In the genomic region with DNA sequence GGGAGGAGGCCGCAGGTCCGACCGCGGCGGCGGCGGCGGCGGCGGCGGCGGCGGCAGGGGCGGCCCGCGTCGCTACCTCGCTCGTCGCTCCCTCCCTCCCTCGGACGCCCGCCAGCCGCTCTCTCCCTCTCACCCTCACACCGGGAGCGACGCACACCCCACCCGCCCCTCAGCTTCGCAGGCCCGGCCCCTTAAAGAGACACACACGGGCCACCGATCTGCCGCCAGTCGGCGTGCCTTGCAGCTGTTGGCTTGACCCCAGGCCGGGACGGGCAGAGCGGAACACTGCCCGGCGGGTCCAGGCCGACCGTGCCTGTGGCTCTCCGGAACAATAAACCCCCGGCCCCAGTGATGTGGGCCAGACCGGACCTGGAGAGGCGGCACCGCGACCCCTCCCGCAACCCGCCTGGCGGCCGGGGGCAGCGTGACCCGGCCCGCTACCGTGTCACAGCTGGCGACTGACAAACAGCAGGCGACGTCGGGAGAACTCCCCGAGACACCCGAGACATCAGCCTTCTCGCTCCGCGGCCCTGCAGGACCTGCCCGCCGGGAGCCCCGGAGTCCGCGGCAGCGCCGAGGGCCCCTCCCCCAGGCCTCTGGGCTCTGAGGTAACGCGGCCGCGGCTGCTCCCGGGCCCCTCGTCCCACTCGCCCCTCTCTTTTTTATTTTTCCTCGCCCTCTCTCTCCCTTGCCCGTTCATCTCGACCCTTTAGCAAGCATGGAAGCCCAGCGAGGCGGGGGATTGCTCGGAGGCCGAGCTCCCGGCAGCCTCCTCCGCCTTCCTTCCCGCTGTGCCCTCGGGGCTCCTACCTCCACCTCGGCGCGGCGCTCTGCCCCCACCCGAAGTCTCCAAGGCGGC, we compare ENCODE assay signal across 8 cellular contexts.
DNase-seq lines count a peak whose midpoint lies in the region; ATAC-seq, FAIRE-seq and TF ChIP-seq lines count a peak whose summit lies in the region.

A gene with protein sequence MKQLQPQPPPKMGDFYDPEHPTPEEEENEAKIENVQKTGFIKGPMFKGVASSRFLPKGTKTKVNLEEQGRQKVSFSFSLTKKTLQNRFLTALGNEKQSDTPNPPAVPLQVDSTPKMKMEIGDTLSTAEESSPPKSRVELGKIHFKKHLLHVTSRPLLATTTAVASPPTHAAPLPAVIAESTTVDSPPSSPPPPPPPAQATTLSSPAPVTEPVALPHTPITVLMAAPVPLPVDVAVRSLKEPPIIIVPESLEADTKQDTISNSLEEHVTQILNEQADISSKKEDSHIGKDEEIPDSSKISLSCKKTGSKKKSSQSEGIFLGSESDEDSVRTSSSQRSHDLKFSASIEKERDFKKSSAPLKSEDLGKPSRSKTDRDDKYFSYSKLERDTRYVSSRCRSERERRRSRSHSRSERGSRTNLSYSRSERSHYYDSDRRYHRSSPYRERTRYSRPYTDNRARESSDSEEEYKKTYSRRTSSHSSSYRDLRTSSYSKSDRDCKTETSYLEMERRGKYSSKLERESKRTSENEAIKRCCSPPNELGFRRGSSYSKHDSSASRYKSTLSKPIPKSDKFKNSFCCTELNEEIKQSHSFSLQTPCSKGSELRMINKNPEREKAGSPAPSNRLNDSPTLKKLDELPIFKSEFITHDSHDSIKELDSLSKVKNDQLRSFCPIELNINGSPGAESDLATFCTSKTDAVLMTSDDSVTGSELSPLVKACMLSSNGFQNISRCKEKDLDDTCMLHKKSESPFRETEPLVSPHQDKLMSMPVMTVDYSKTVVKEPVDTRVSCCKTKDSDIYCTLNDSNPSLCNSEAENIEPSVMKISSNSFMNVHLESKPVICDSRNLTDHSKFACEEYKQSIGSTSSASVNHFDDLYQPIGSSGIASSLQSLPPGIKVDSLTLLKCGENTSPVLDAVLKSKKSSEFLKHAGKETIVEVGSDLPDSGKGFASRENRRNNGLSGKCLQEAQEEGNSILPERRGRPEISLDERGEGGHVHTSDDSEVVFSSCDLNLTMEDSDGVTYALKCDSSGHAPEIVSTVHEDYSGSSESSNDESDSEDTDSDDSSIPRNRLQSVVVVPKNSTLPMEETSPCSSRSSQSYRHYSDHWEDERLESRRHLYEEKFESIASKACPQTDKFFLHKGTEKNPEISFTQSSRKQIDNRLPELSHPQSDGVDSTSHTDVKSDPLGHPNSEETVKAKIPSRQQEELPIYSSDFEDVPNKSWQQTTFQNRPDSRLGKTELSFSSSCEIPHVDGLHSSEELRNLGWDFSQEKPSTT (N-terminal part only) (minus strand): TSS at position 124 of the 859 bp plus-strand sequence. CDS start 189 bp downstream, outside the sequence.

- H3K4me3 ChIP-seq in retinal pigment epithelial cell (ENCODE audit: low read length): peak within 1 kb of the TSS; percentile 82

- peak; percentile 90 for FAIRE-seq in GM18507 (lab: Jason Lieb, UNC)

- TF ChIP-seq CTCF in retinal pigment epithelial cell (conservative IDR thresholded peaks at IDR 0.05; ENCODE audit: low read depth, low read length): peak; percentile 31

- DNase-seq in GM18507 (ENCODE audit: extremely low spot score, insufficient read length, low read depth) (peak; percentile 75), NCI-H187 treated with DMSO at 0.1 percent for 48 hours (lab: John Stamatoyannopoulos, UW) (peak; percentile 47), T1000 (lab: John Stamatoyannopoulos, UW) (peak; percentile 73), astrocyte of the hippocampus (ENCODE audit: low read depth, low spot score) (peak; percentile 97), hippocampal formation (lab: John Stamatoyannopoulos, UW) (peak; percentile 91 to 94), retinal pigment epithelial cell (ENCODE audit: low read depth) (peak; percentile 71), OCI-M2 (lab: John Stamatoyannopoulos, UW; ENCODE audit: unreplicated experiment) (no peak)

- peak; percentile 76 for ATAC-seq in HG02885 (IDR thresholded peaks at IDR 0.05; ENCODE audit: poor library complexity, unreplicated experiment)
